In genomic region chr5:119270121-119270565, GRCh38 we compare ENCODE assay signal across 10 cellular contexts.
A peak's percentile ranks its signal among the peaks of the same experiment; 100 is the strongest.
DNase-seq lines count a peak whose midpoint lies in the region; ATAC-seq and TF ChIP-seq lines count a peak whose summit lies in the region.
"Had no signal": no experiment of that assay in that cellular context is flagged by ENCODE, and none has a peak within 500 bp of the region (broad histone marks: within the 10 kb centered on the region; RNA-seq: fewer than 3 reads in every experiment).

No MANE protein-coding gene starts in this region.

- H3K4me3 ChIP-seq in BLaER1: peak overlapping the region; percentile 77

- DNase-seq in HEK293T (ENCODE audit: extremely low spot score) (no peak), naive B cell (no peak)
- DNase-seq in activated effector memory CD4-positive, alpha-beta T cell treated with Interleukin-2 at 50 U/mL for 16 hours: no peak
- DNase-seq in activated CD4-positive, alpha-beta T cell treated with anti-CD3 and anti-CD28 coated beads, Interleukin-2, amount 50 U/mL, for 1 hour: no peak
- DNase-seq: stimulated activated naive CD4-positive, alpha-beta T cell treated with Interleukin-2 at 50 U/mL for 16 hours had no signal

- peaks cover 52% of the 10 kb centered on the region for H3K4me1 Mint-ChIP-seq in activated T-helper 17 cell treated with anti-CD3 and anti-CD28 coated beads, Interleukin-2, amount 50 U/mL, for 72 hours
- H3K4me1 Mint-ChIP-seq in naive B cell: peaks cover 66 to 80% (median 78%) of the 10 kb centered on the region in 3 donors

- peaks cover 8% of the 10 kb centered on the region; the same call in 1 of the 2 replicates for H3K9me3 ChIP-seq in BLaER1

- CTCF ChIA-PET in HEK293T (lab: Yijun Ruan, JAX): interaction anchor here (0.6 to 1.4 kb wide), 2 partner anchors 46 to 65 kb away, joined by 3 to 4 read pairs; no protein-coding TSS in a partner anchor

- ATAC-seq in activated T-helper 17 cell treated with anti-CD3 and anti-CD28 coated beads, Interleukin-2, amount 50 U/mL, for 72 hours (replicated peaks): no peak
- ATAC-seq in naive B cell (ENCODE audit: low read depth in 2 of 2) (no peak), GM21447 (IDR thresholded peaks at IDR 0.05; ENCODE audit: unreplicated experiment) (no peak), HG02852 (IDR thresholded peaks at IDR 0.05; ENCODE audit: unreplicated experiment) (no peak)
- ATAC-seq: sciatic nerve had no signal

- peak overlapping the region; percentile 82 for H3K4me2 ChIP-seq in BLaER1

- peaks cover 18% of the 10 kb centered on the region for H3K36me3 ChIP-seq in BLaER1

- H3K27me3 ChIP-seq in BLaER1: no peaks in the 10 kb centered on the region

- no peaks in the 10 kb centered on the region for H3K27me3 Mint-ChIP-seq in activated T-helper 17 cell treated with anti-CD3 and anti-CD28 coated beads, Interleukin-2, amount 50 U/mL, for 72 hours
- H3K27me3 Mint-ChIP-seq in naive B cell: no peaks in the 10 kb centered on the region

- H3K4me1 ChIP-seq in BLaER1: peaks cover 66% of the 10 kb centered on the region

- no peaks in the 10 kb centered on the region for H4K20me1 ChIP-seq in BLaER1

- POLR2A ChIA-PET in HEK293T (lab: Yijun Ruan, JAX): interaction anchor here (1.0 to 2.0 kb wide), 3 partner anchors 19 to 282 kb away, joined by 3 to 4 read pairs (median 3); partner anchors contain the start of genes DMXL1 and DTWD2

- peak overlapping the region; percentile 89 for H3K4me3 Mint-ChIP-seq in activated T-helper 17 cell treated with anti-CD3 and anti-CD28 coated beads, Interleukin-2, amount 50 U/mL, for 72 hours
- H3K4me3 Mint-ChIP-seq in naive B cell: peak overlapping the region; percentile 90 to 100 (median 98)

- peaks cover 63% of the 10 kb centered on the region for H3K36me3 Mint-ChIP-seq in activated T-helper 17 cell treated with anti-CD3 and anti-CD28 coated beads, Interleukin-2, amount 50 U/mL, for 72 hours (ENCODE audit: low read depth)
- H3K36me3 Mint-ChIP-seq in naive B cell: peaks cover 0 to 5% of the 10 kb centered on the region in 2 donors

- H3K9me3 Mint-ChIP-seq in activated T-helper 17 cell treated with anti-CD3 and anti-CD28 coated beads, Interleukin-2, amount 50 U/mL, for 72 hours: no peaks in the 10 kb centered on the region
- no peaks in the 10 kb centered on the region for H3K9me3 Mint-ChIP-seq in naive B cell

- no peak overlapping the region; the same call in 1 of the 2 replicates for H3K27ac ChIP-seq in BLaER1

- H3K9ac ChIP-seq in BLaER1: peak overlapping the region; percentile 83; the same call in 1 of the 2 replicates

- peak overlapping the region; percentile 84 for H3K27ac Mint-ChIP-seq in activated T-helper 17 cell treated with anti-CD3 and anti-CD28 coated beads, Interleukin-2, amount 50 U/mL, for 72 hours
- H3K27ac Mint-ChIP-seq in naive B cell: peak overlapping the region in 4 of 6 donors; percentile 44 to 98 (median 92)

TF ChIP-seq in HEK293T, 16 proteins besides CTCF, POLR2A, EP300 and RAD21:
- TF ChIP-seq PKNOX1 (IDR thresholded peaks at IDR 0.05) (peak; percentile 34; the same call in 1 of the 2 replicates), NFRKB (IDR thresholded peaks at IDR 0.05) (no peak)
